22 cellular contexts compared by ENCODE assay signal in the genomic region with DNA sequence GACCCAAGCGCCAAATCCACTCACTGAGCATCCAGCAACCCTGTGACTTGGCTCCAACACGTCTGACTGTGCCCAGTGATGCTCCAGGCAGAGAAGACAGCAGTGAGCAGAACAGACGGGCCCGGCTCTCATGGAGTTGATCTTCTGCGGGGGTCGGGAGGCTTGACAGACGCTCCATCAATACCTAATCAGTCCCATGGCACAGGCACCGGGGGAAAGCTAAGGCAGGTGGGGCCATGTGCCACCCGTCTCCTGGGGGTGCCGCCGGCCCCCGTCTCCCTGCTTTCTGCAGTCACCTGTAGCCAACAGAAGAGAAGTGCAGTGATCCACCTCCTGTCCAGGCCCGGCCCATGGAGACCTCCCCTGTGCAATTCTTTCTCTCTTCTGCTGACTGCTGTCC. TPM values are rescaled to one million over a fixed set of nuclear protein-coding genes. Genes with fewer than 3 reads are reported as not detected.
DNase-seq lines count a peak whose midpoint lies in the region; ATAC-seq, FAIRE-seq and TF ChIP-seq lines count a peak whose summit lies in the region.
"Had no signal": no experiment of that assay in that cellular context is flagged by ENCODE, and none has a peak within 500 bp of the region (broad histone marks: within the 10 kb centered on the region; RNA-seq: fewer than 3 reads in every experiment).

No MANE protein-coding gene starts in this region.

- H3K4me3 ChIP-seq in heart left ventricle (no peak overlapping the region), suprapubic skin (no peak overlapping the region)
- H3K4me3 ChIP-seq: HAP-1, K562, SJCRH30 had no signal

- no peak for FAIRE-seq in GM12891 (lab: Jason Lieb, UNC)
- FAIRE-seq: GM19239, K562 had no signal

- no peak overlapping the region for H3K27ac ChIP-seq in heart left ventricle
- no peak overlapping the region for H3K27ac ChIP-seq in suprapubic skin
- H3K27ac ChIP-seq: SJCRH30 had no signal

- H3K27me3 Mint-ChIP-seq in chondrocyte (ENCODE audit: low read depth) (peaks cover 9% of the 10 kb centered on the region), memory B cell (peaks cover 4% of the 10 kb centered on the region)

- H3K4me1 ChIP-seq in heart left ventricle (peaks cover 0 to 4% (median 0%) of the 10 kb centered on the region in 12 donors), suprapubic skin (peaks cover 16% of the 10 kb centered on the region)
- H3K4me1 ChIP-seq: HAP-1 had no signal

- intact Hi-C loops in cardiac septum (cut with DNase I) (no loop called here), heart left ventricle (cut with DNase I) (no loop called here)

- no peak for TF ChIP-seq EP300 in suprapubic skin (IDR thresholded peaks at IDR 0.05)

- H3K9me3 Mint-ChIP-seq in chondrocyte (ENCODE audit: low read depth) (no peaks in the 10 kb centered on the region), memory B cell (no peaks in the 10 kb centered on the region)

- H3K4me3 Mint-ChIP-seq in chondrocyte (ENCODE audit: unreplicated experiment) = no peak overlapping the region
- H3K4me3 Mint-ChIP-seq in memory B cell = peak overlapping the region; percentile 57

- DNase-seq in cardiac septum (ENCODE audit: low spot score) = peak; percentile 47
- DNase-seq in heart left ventricle = no peak
- peak; percentile 72 for DNase-seq in chondrocyte (ENCODE audit: low spot score)
- DNase-seq in memory B cell (ENCODE audit: low spot score in 2 of 2) = no peak
- DNase-seq in suprapubic skin (ENCODE audit: low spot score in 2 of 2) = peak; percentile 54 to 64
- no peak for DNase-seq in GM12891 (ENCODE audit: insufficient read length, low spot score)
- no peak for DNase-seq in stimulated activated CD4-positive, alpha-beta T cell treated with anti-CD3 and anti-CD28 coated beads, Interleukin-4, amount 100 ng/mL, for 24 hours
- DNase-seq: COR-L47, DMS153, MV-4-11, NCI-H1417 treated with DMSO at 0.1 percent for 48 hours, NCI-H1930, NCI-H2171 treated with DMSO at 0.1 percent for 48 hours, NCI-H774, RPMI8226, SJCRH30 had no signal

- ATAC-seq in heart left ventricle (no peak), memory B cell (ENCODE audit: low read depth) (no peak), GM21619 (IDR thresholded peaks at IDR 0.05; ENCODE audit: unreplicated experiment) (no peak)
- ATAC-seq: K562 had no signal

- H3K36me3 Mint-ChIP-seq in chondrocyte (ENCODE audit: low read depth) (no peaks in the 10 kb centered on the region), memory B cell (no peaks in the 10 kb centered on the region)

- WGBS in heart left ventricle, 4 donors = 92 to 96% (median 95%) methylated on average over 11 to 13 of the region's 13 CpGs
- 86% methylated on average over 6 of the region's 13 CpGs for WGBS in suprapubic skin

- H3K27ac Mint-ChIP-seq in chondrocyte (ENCODE audit: unreplicated experiment) (no peak overlapping the region), memory B cell (no peak overlapping the region)

- no peaks in the 10 kb centered on the region for H3K27me3 ChIP-seq in heart left ventricle
- H3K27me3 ChIP-seq in suprapubic skin = no peaks in the 10 kb centered on the region
- H3K27me3 ChIP-seq: SJCRH30 had no signal

- H3K4me1 Mint-ChIP-seq in chondrocyte (ENCODE audit: low read depth) (peaks cover 9% of the 10 kb centered on the region), memory B cell (peaks cover 28% of the 10 kb centered on the region)

- TF ChIP-seq POLR2A in heart left ventricle (IDR thresholded peaks at IDR 0.05) = no peak
- no peak for TF ChIP-seq POLR2A in suprapubic skin (IDR thresholded peaks at IDR 0.05)
- no peak for TF ChIP-seq POLR2A in GM12891 (IDR thresholded peaks at IDR 0.05; ENCODE audit: low read depth, low read length)

- no peaks in the 10 kb centered on the region for H3K9me3 ChIP-seq in heart left ventricle
- no peaks in the 10 kb centered on the region for H3K9me3 ChIP-seq in suprapubic skin
- H3K9me3 ChIP-seq: HAP-1, SJCRH30 had no signal

- H3K36me3 ChIP-seq in heart left ventricle (no peaks in the 10 kb centered on the region), suprapubic skin (no peaks in the 10 kb centered on the region)
- H3K36me3 ChIP-seq: HAP-1, SJCRH30 had no signal

- TF ChIP-seq CTCF in heart left ventricle (IDR thresholded peaks at IDR 0.05) (no peak), chondrocyte (IDR thresholded peaks at IDR 0.05) (no peak), suprapubic skin (IDR thresholded peaks at IDR 0.05) (no peak)

TF ChIP-seq in GM12891, 5 proteins besides CTCF, POLR2A, EP300 and RAD21:
- TF ChIP-seq PAX5 (IDR thresholded peaks at IDR 0.05; ENCODE audit: insufficient read depth, low read length, severe bottlenecking) (no peak), SPI1 (IDR thresholded peaks at IDR 0.05; ENCODE audit: low read depth, low read length) (no peak), POLR2AphosphoS5 (IDR thresholded peaks at IDR 0.05; ENCODE audit: low read depth, low read length) (no peak), POU2F2 (IDR thresholded peaks at IDR 0.05; ENCODE audit: low read depth, low read length) (no peak), TAF1 (IDR thresholded peaks at IDR 0.05; ENCODE audit: low read depth, low read length) (no peak)
TF ChIP-seq in GM12891: peak in this region for 0.

RNA-seq across cellular contexts. Expression of a gene that starts 47.5 kb away (rescaled TPM):
- total RNA-seq in cardiac septum (0.19 TPM), heart left ventricle (under 1 TPM in 5 of 9 donors, not detected in 4; 0.04 to 0.42 (median 0.13) TPM), chondrocyte (not detected in 3 replicates), suprapubic skin (not detected)
- under 1 TPM in 1 of 2 donors, not detected in 1; 0.23 TPM for polyA plus RNA-seq in heart left ventricle
- polyA plus RNA-seq in GM12891 (2012; ENCODE audit: low read depth, missing spikeins) = not detected
- total RNA-seq: A172, K562, NCI-H460, SJCRH30 had no signal
- polyA plus RNA-seq: K562 had no signal

Comparison
In these comparisons a context has a peak if more than half of its experiments do, and no peak if none do; other contexts are left out.
1. DNase-seq: peak in cardiac septum (single experiment), chondrocyte (single experiment) and suprapubic skin (2 of 2); none in heart left ventricle (0 of 5), memory B cell (0 of 2), GM12891 (single experiment) and stimulated activated CD4-positive, alpha-beta T cell treated with anti-CD3 and anti-CD28 coated beads, Interleukin-4, amount 100 ng/mL, for 24 hours (single experiment).